In genomic region chr14:72801841-72802587, GRCh38 we compare ENCODE assay signal across 14 cellular contexts.
DNase-seq lines count a peak whose midpoint lies in the region; ATAC-seq and TF ChIP-seq lines count a peak whose summit lies in the region.
"Had no signal": no experiment of that assay in that cellular context is flagged by ENCODE, and none has a peak within 500 bp of the region (broad histone marks: within the 10 kb centered on the region; RNA-seq: fewer than 3 reads in every experiment).

No MANE protein-coding gene starts in this region.

- no peak overlapping the region for H3K27ac Mint-ChIP-seq in natural killer cell treated with Interleukin-12 subunit alpha and Interleukin-12 subunit beta and Interleukin-15 and Interleukin-18, amount 100 ng/mL, for 72 hours
- H3K27ac Mint-ChIP-seq in natural killer cell (peak overlapping the region in 1 of 2 donors; percentile 56), brain (peak overlapping the region in 3 of 5 experiments; percentile 80 to 88 (median 87))

- no peak overlapping the region for H3K4me3 ChIP-seq in thoracic aorta
- H3K4me3 ChIP-seq: vagina had no signal

- no peaks in the 10 kb centered on the region for H3K36me3 Mint-ChIP-seq in natural killer cell treated with Interleukin-12 subunit alpha and Interleukin-12 subunit beta and Interleukin-15 and Interleukin-18, amount 100 ng/mL, for 72 hours
- H3K36me3 Mint-ChIP-seq in natural killer cell (no peaks in the 10 kb centered on the region), brain (no peaks in the 10 kb centered on the region)

- no peaks in the 10 kb centered on the region for H3K9me3 ChIP-seq in thoracic aorta
- H3K9me3 ChIP-seq: vagina had no signal

- H3K27ac ChIP-seq in thoracic aorta, result peak overlapping the region; percentile 14 to 33
- H3K27ac ChIP-seq: vagina had no signal

- H3K27me3 Mint-ChIP-seq in natural killer cell treated with Interleukin-12 subunit alpha and Interleukin-12 subunit beta and Interleukin-15 and Interleukin-18, amount 100 ng/mL, for 72 hours, result peaks cover 6 to 12% of the 10 kb centered on the region in 2 donors
- H3K27me3 Mint-ChIP-seq in natural killer cell (ENCODE audit: low read depth in 2 of 2) (peaks cover 13 to 14% of the 10 kb centered on the region in 2 donors), brain (peaks cover 4% of the 10 kb centered on the region)
- H3K27me3 Mint-ChIP-seq: IgD-negative memory B cell had no signal

- peak; percentile 28 for DNase-seq in natural killer cell treated with Interleukin-12 subunit alpha and Interleukin-12 subunit beta and Interleukin-15 and Interleukin-18, amount 100 ng/mL, for 72 hours (ENCODE audit: low spot score)
- DNase-seq in natural killer cell, result no peak
- DNase-seq in left ventricle myocardium superior, result no peak
- no peak for DNase-seq in thoracic aorta (ENCODE audit: low spot score)
- DNase-seq in HEK293T (ENCODE audit: extremely low spot score), result no peak
- DNase-seq in posterior cingulate gyrus, result no peak
- DNase-seq in GF-D8 (lab: John Stamatoyannopoulos, UW), result no peak
- DNase-seq: activated naive CD4-positive, alpha-beta T cell treated with Interleukin-2 at 50 U/mL for 16 hours; DMS 273 treated with DMSO at 0.1 percent for 48 hours; NCI-H446 treated with DMSO at 0.1 percent for 48 hours; stimulated activated CD4-positive, alpha-beta T cell treated with anti-CD3 and anti-CD28 coated beads, Interleukin-4, amount 100 ng/mL, for 1 hour had no signal

- CTCF ChIA-PET in HEK293T (lab: Yijun Ruan, JAX), result no interaction called here

- peaks cover 18 to 22% of the 10 kb centered on the region in 2 donors for H3K4me1 Mint-ChIP-seq in natural killer cell treated with Interleukin-12 subunit alpha and Interleukin-12 subunit beta and Interleukin-15 and Interleukin-18, amount 100 ng/mL, for 72 hours (ENCODE audit: low read depth in 2 of 2)
- H3K4me1 Mint-ChIP-seq in natural killer cell (peaks cover 15 to 17% of the 10 kb centered on the region in 2 donors), brain (peaks cover 40% of the 10 kb centered on the region)

- no peak for ATAC-seq in natural killer cell treated with Interleukin-12 subunit alpha and Interleukin-12 subunit beta and Interleukin-15 and Interleukin-18, amount 100 ng/mL, for 72 hours
- no peak for ATAC-seq in natural killer cell
- peak; percentile 73 for ATAC-seq in left ventricle myocardium superior
- no peak for ATAC-seq in thoracic aorta (ENCODE audit: insufficient number of reproducible peaks, low FRiP score, low read depth)

- H3K4me3 Mint-ChIP-seq in natural killer cell treated with Interleukin-12 subunit alpha and Interleukin-12 subunit beta and Interleukin-15 and Interleukin-18, amount 100 ng/mL, for 72 hours, result no peak overlapping the region
- no peak overlapping the region for H3K4me3 Mint-ChIP-seq in natural killer cell
- no peak overlapping the region for H3K4me3 Mint-ChIP-seq in brain
- H3K4me3 Mint-ChIP-seq: IgD-negative memory B cell had no signal

- POLR2A ChIA-PET in HEK293T (lab: Yijun Ruan, JAX), result no interaction called here

- intact Hi-C loops in natural killer cell (cut with micrococcal nuclease) (no loop called here), left ventricle myocardium superior (cut with micrococcal nuclease) (no loop called here), posterior cingulate gyrus (cut with DNase I) (no loop called here)

- no peaks in the 10 kb centered on the region for H3K9me3 Mint-ChIP-seq in natural killer cell treated with Interleukin-12 subunit alpha and Interleukin-12 subunit beta and Interleukin-15 and Interleukin-18, amount 100 ng/mL, for 72 hours
- H3K9me3 Mint-ChIP-seq in natural killer cell (no peaks in the 10 kb centered on the region), brain (peaks cover 0 to 3% (median 0%) of the 10 kb centered on the region in 5 experiments)

- H3K36me3 ChIP-seq in thoracic aorta, result no peaks in the 10 kb centered on the region
- H3K36me3 ChIP-seq: vagina had no signal

- peaks cover 7 to 31% of the 10 kb centered on the region in 2 donors for H3K4me1 ChIP-seq in thoracic aorta (ENCODE audit: control insufficient read depth in 1 of 2, low read depth in 2 of 2)
- H3K4me1 ChIP-seq: vagina had no signal

- H3K27me3 ChIP-seq in thoracic aorta (replicated peaks; ENCODE audit: insufficient read depth), result no peaks in the 10 kb centered on the region
- H3K27me3 ChIP-seq: vagina had no signal

- no peak for TF ChIP-seq CTCF in natural killer cell (IDR thresholded peaks at IDR 0.05)
- TF ChIP-seq CTCF in brain (conservative IDR thresholded peaks at IDR 0.05), result no peak
- no peak for TF ChIP-seq CTCF in thoracic aorta (IDR thresholded peaks at IDR 0.05)

TF ChIP-seq in HEK293T, 16 proteins besides CTCF, POLR2A, EP300 and RAD21:
- TF ChIP-seq ARNT (IDR thresholded peaks at IDR 0.05) (no peak), FOXA1 (IDR thresholded peaks at IDR 0.05) (no peak), SP1 (IDR thresholded peaks at IDR 0.05) (no peak), HDGF (IDR thresholded peaks at IDR 0.05; ENCODE audit: borderline replicate concordance) (no peak), CTBP1 (IDR thresholded peaks at IDR 0.05; ENCODE audit: borderline replicate concordance) (no peak), FOXK2 (IDR thresholded peaks at IDR 0.05) (no peak), NFRKB (IDR thresholded peaks at IDR 0.05) (no peak), FOXM1 (IDR thresholded peaks at IDR 0.05; ENCODE audit: borderline replicate concordance) (no peak), ELF4 (IDR thresholded peaks at IDR 0.05) (no peak), BHLHE40 (IDR thresholded peaks at IDR 0.05; ENCODE audit: borderline replicate concordance) (no peak)

Comparison
In these comparisons a context has a peak if more than half of its experiments do, and no peak if none do; other contexts are left out.
1. H3K27ac Mint-ChIP-seq: peak in brain (3 of 5); none in natural killer cell treated with Interleukin-12 subunit alpha and Interleukin-12 subunit beta and Interleukin-15 and Interleukin-18, amount 100 ng/mL, for 72 hours (0 of 2).